In the genomic region with DNA sequence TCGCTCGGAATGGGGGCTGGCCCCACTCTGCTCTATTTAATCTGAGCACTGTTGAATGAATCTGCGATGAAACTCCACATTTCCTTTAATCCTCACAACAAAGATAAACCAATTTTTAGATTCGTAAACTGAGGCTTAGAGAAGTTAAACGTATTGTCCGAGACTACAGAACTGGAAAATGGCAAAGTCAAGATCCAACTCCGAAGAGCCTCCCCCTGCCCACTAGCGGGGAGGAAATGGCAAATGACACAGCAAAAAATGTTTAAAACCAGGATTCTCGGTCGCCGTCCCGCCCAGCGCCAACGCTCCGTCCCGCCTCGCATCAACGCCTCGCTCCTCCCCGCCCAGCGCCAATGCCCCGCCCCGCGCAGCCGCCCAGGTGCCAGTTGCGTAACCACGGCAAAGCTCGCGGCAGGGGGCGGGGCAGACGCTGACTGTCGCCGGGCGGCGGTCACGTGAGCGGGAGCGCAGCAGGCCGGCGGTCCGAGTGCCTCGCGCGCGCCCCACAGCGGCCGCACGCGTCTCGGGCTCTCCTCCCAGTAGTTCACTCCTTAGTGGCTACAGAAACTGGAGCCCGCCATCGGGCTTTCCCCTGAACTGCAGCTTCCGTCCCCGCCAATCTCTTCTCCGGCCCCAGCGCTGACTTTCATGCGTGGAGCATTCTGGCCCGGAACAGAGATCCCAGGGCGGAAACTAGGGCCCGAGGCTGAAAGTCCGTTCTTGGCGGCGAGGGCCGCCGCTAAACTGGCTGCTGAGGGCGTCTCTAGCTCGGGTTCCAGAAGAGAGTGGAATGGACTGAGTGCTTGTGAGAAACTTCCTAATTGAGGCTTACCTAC, we compare ENCODE assay signal across 8 cellular contexts. TPM values are rescaled to one million over a fixed set of nuclear protein-coding genes. Genes with fewer than 3 reads are reported as not detected.
DNase-seq lines count a peak whose midpoint lies in the region; ATAC-seq and TF ChIP-seq lines count a peak whose summit lies in the region.

No MANE protein-coding gene starts in this region.

- ATAC-seq in GM21528 (IDR thresholded peaks at IDR 0.05; ENCODE audit: low FRiP score, unreplicated experiment) (peak; percentile 91), IMR-90 (ENCODE audit: low read depth) (peak; percentile 97)

- H3K27ac ChIP-seq in IMR-90 (ENCODE audit: insufficient read depth, low read length) (peak overlapping the region; percentile 90), OCI-LY3 (ENCODE audit: low read length) (peak overlapping the region; percentile 87)

- WGBS in IMR-90 (ENCODE audit: extremely low coverage in 2 of 2, insufficient read length in 1 of 2), 2 experiments: 3% methylated on average over 35 of the region's 67 CpGs; no CpG with 5 or more reads in 1 of the 2 experiments

- H2AK5ac ChIP-seq in IMR-90 (ENCODE audit: low read depth, low read length): peak overlapping the region; percentile 88; the same call in 1 of the 2 replicates

- H4K91ac ChIP-seq in IMR-90 (ENCODE audit: insufficient read depth, low read depth, low read length): peak overlapping the region; percentile 92

- H3K9me3 ChIP-seq in IMR-90 (ENCODE audit: control insufficient read depth, insufficient read depth, low read length): no peaks in the 10 kb centered on the region
- H3K9me3 ChIP-seq in OCI-LY3 (ENCODE audit: insufficient read depth, low read length): no peaks in the 10 kb centered on the region

- peaks cover 5 to 20% of the 10 kb centered on the region in 2 experiments; a peak in 3 of 4 replicates for H3K79me1 ChIP-seq in IMR-90 (ENCODE audit: low read depth in 1 of 2, low read length in 2 of 2)

- TF ChIP-seq CTCF in IMR-90 (conservative IDR thresholded peaks at IDR 0.05; ENCODE audit: low read depth, low read length): peak; percentile 96
- peak; percentile 77 for TF ChIP-seq CTCF in OCI-LY3 (IDR thresholded peaks at IDR 0.05; ENCODE audit: low read depth, low read length)
- TF ChIP-seq CTCF in epithelial cell of esophagus (IDR thresholded peaks at IDR 0.05; ENCODE audit: insufficient read depth, low read depth, low read length, missing control alignments): peak; percentile 53

- peak overlapping the region; percentile 78 for H2AK9ac ChIP-seq in IMR-90 (replicated peaks; ENCODE audit: low read depth, low read length, poor library complexity)

- H2BK5ac ChIP-seq in IMR-90 (ENCODE audit: low read depth, low read length, poor library complexity, severe bottlenecking): peak overlapping the region; percentile 86

- peak overlapping the region; percentile 62 for H3K18ac ChIP-seq in IMR-90 (ENCODE audit: low read depth, low read length)

- H3K27me3 ChIP-seq in IMR-90 (ENCODE audit: control insufficient read depth, insufficient read depth, low read length) (no peaks in the 10 kb centered on the region), OCI-LY3 (ENCODE audit: low read depth, low read length) (no peaks in the 10 kb centered on the region)

- H2BK15ac ChIP-seq in IMR-90 (ENCODE audit: low read depth, low read length): peak overlapping the region; percentile 63; the same call in 2 of the 3 replicates

- H3K9ac ChIP-seq in IMR-90 (ENCODE audit: low read depth, low read length): peak overlapping the region; percentile 79
- peak overlapping the region; percentile 97 for H3K9ac ChIP-seq in OCI-LY3 (ENCODE audit: low read length)

- DNase-seq in DMS153 treated with DMSO at 0.1 percent for 48 hours (lab: John Stamatoyannopoulos, UW; ENCODE audit: unreplicated experiment): peak; percentile 93
- DNase-seq in IMR-90: peak; percentile 94
- DNase-seq in activated T-cell treated with anti-CD3 and anti-CD28 coated beads for 24 hours (ENCODE audit: low read depth): peak; percentile 97
- DNase-seq in epithelial cell of esophagus (ENCODE audit: low read depth): peak; percentile 96
- DNase-seq in mucosa of gallbladder (ENCODE audit: low spot score): peak; percentile 98
- peak; percentile 98 for DNase-seq in stimulated activated CD8-positive, alpha-beta memory T cell treated with anti-CD3 and anti-CD28 coated beads, Interleukin-4, amount 100 ng/mL, for 24 hours (ENCODE audit: low read depth)

- H3K4me3 ChIP-seq in IMR-90 (ENCODE audit: insufficient read depth, low read depth, low read length) (peak overlapping the region; percentile 39), OCI-LY3 (ENCODE audit: low read length) (peak overlapping the region; percentile 82), epithelial cell of esophagus (ENCODE audit: low read length) (peak overlapping the region; percentile 58)

- dilution Hi-C loops in IMR-90 (cut with HindIII; ENCODE audit: low sequenced_read_pairs, unreplicated experiment): no loop called here

- H4K8ac ChIP-seq in IMR-90 (ENCODE audit: low read depth in 2 of 2, low read length in 2 of 2): peak overlapping the region; percentile 99

- H2AFZ ChIP-seq in IMR-90 (replicated peaks; ENCODE audit: low read length, poor library complexity) (peak overlapping the region; percentile 95), OCI-LY3 (ENCODE audit: low read depth, low read length) (peak overlapping the region; percentile 87)

- peak overlapping the region; percentile 84 for H3K56ac ChIP-seq in IMR-90 (ENCODE audit: extremely low read depth, insufficient read depth, low read length)

- H4K5ac ChIP-seq in IMR-90 (ENCODE audit: low read depth, low read length): peak overlapping the region; percentile 96

- H4K20me1 ChIP-seq in IMR-90 (ENCODE audit: insufficient read depth, low read length): no peaks in the 10 kb centered on the region
- H4K20me1 ChIP-seq in OCI-LY3 (ENCODE audit: insufficient read depth, low read length): no peaks in the 10 kb centered on the region

- peak; percentile 92 for TF ChIP-seq POLR2A in IMR-90 (IDR thresholded peaks at IDR 0.05; ENCODE audit: low read depth, low read length)

- H3K23ac ChIP-seq in IMR-90 (ENCODE audit: low read depth, low read length): peak overlapping the region; percentile 76

- CTCF ChIA-PET in IMR-90 (lab: Yijun Ruan, JAX): interaction anchor here (0.6 to 2.0 kb wide), 11 partner anchors 13 to 56 kb away, joined by 3 to 17 read pairs (median 4); a partner anchor contains a TSS

- peak overlapping the region; percentile 73 for H2BK20ac ChIP-seq in IMR-90 (ENCODE audit: low read depth, low read length)

- peak; percentile 53 for TF ChIP-seq RAD21 in IMR-90 (IDR thresholded peaks at IDR 0.05; ENCODE audit: low read length)

- intact Hi-C loops in IMR-90 (cut with micrococcal nuclease): loop anchor here (1.0 kb wide), 2 partner anchors 18 to 66 kb away; a partner anchor contains a TSS

- 0 out of 2 replicates have a peak, but pooled peaks cover 12% of the 10 kb centered on the region for H3K9me1 ChIP-seq in IMR-90 (ENCODE audit: insufficient read depth, low read length)

- H2BK120ac ChIP-seq in IMR-90 (ENCODE audit: low read depth, low read length): peak overlapping the region; percentile 75

- peak overlapping the region; percentile 78 for H3K14ac ChIP-seq in IMR-90 (replicated peaks; ENCODE audit: low read depth, low read length)

- H3K79me2 ChIP-seq in OCI-LY3 (ENCODE audit: low read length): no peaks in the 10 kb centered on the region

- peaks cover 2% of the 10 kb centered on the region; the same call in 1 of the 2 replicates for H3K4me1 ChIP-seq in IMR-90 (ENCODE audit: control insufficient read depth, insufficient read depth, low read length)
- peaks cover 34% of the 10 kb centered on the region for H3K4me1 ChIP-seq in OCI-LY3 (ENCODE audit: low read length)

- H3K4me2 ChIP-seq in IMR-90 (ENCODE audit: low read depth, low read length) (peak overlapping the region; percentile 61), OCI-LY3 (ENCODE audit: low read length) (peak overlapping the region; percentile 93)

- no TSS peak for BruUV-seq in IMR-90 (replicated peaks; lab: Mats Ljungman, UMichigan)

- POLR2A ChIA-PET in IMR-90 (lab: Charles Lee; ENCODE audit: unreplicated experiment): interaction anchor here (0.5 to 1.4 kb wide), 8 partner anchors 9 to 930 kb away, joined by 3 to 12 read pairs (median 5); a partner anchor contains a TSS

- peak overlapping the region; percentile 87 for H3K4ac ChIP-seq in IMR-90 (ENCODE audit: low read depth, low read length)

- in situ Hi-C loops in IMR-90 (cut with MboI; ENCODE audit: low sequenced_read_pairs): no loop called here

- H3K36me3 ChIP-seq in IMR-90 (ENCODE audit: control insufficient read depth, insufficient read depth, low read length) (0 out of 2 replicates have a peak, but pooled peaks cover 1% of the 10 kb centered on the region), OCI-LY3 (replicated peaks; ENCODE audit: low read depth, low read length) (no peaks in the 10 kb centered on the region)

TF ChIP-seq in IMR-90, 13 proteins besides CTCF, POLR2A, EP300 and RAD21 (continues in another document):
- TF ChIP-seq, protein P1, sequence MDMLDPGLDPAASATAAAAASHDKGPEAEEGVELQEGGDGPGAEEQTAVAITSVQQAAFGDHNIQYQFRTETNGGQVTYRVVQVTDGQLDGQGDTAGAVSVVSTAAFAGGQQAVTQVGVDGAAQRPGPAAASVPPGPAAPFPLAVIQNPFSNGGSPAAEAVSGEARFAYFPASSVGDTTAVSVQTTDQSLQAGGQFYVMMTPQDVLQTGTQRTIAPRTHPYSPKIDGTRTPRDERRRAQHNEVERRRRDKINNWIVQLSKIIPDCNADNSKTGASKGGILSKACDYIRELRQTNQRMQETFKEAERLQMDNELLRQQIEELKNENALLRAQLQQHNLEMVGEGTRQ (IDR thresholded peaks at IDR 0.05; ENCODE audit: low read depth, low read length): peak; percentile 98

RNA-seq across cellular contexts. Expression of a gene that starts 13.6 kb away (rescaled TPM):
- total RNA-seq in IMR-90 (2012; rRNA removed) (8.9 and 11.1 TPM in 2 replicates), mucosa of gallbladder (13.1 TPM)
- 9.2 and 11.4 TPM in 2 replicates for polyA plus RNA-seq in IMR-90 (2012; rRNA removed)
- 4.4 and 12.5 TPM in 2 replicates for polyA plus RNA-seq in IMR-90 (2012; cell fraction: cytosol; rRNA removed)
- polyA plus RNA-seq in IMR-90 (2012; cell fraction: nucleus; rRNA removed; ENCODE audit: low replicate concordance): 3.3 and 9.7 TPM in 2 replicates

RNA-seq across cellular contexts. Expression of a gene that starts 17.9 kb away (rescaled TPM):
- total RNA-seq in IMR-90 (2012; rRNA removed) (1.1 and 1.3 TPM in 2 replicates), mucosa of gallbladder (33.7 TPM)
- polyA plus RNA-seq in IMR-90 (2012; rRNA removed): 4.1 and 4.3 TPM in 2 replicates
- polyA plus RNA-seq in IMR-90 (2012; cell fraction: cytosol; rRNA removed): 3.5 and 5.0 TPM in 2 replicates
- 3.4 and 6.9 TPM in 2 replicates for polyA plus RNA-seq in IMR-90 (2012; cell fraction: nucleus; rRNA removed; ENCODE audit: low replicate concordance)

RNA-seq across cellular contexts. Expression of a gene that starts 23.4 kb away (rescaled TPM):
- total RNA-seq in IMR-90 (2012; rRNA removed) (20.8 and 28.3 TPM in 2 replicates), mucosa of gallbladder (30.5 TPM)
- 81.5 and 92.8 TPM in 2 replicates for polyA plus RNA-seq in IMR-90 (2012; rRNA removed)
- 71.8 and 86.4 TPM in 2 replicates for polyA plus RNA-seq in IMR-90 (2012; cell fraction: cytosol; rRNA removed)
- polyA plus RNA-seq in IMR-90 (2012; cell fraction: nucleus; rRNA removed; ENCODE audit: low replicate concordance): 275 and 368 TPM in 2 replicates

RNA-seq across cellular contexts. Expression of a gene that starts 23.7 kb away (rescaled TPM):
- total RNA-seq in IMR-90 (2012; rRNA removed): 1,842 and 2,176 TPM in 2 replicates
- polyA plus RNA-seq in IMR-90 (2012; rRNA removed): 1,995 and 2,214 TPM in 2 replicates
- polyA plus RNA-seq in IMR-90 (2012; cell fraction: cytosol; rRNA removed): 1,900 and 1,916 TPM in 2 replicates
- polyA plus RNA-seq in IMR-90 (2012; cell fraction: nucleus; rRNA removed; ENCODE audit: low replicate concordance): 853 and 906 TPM in 2 replicates
- 610 TPM for total RNA-seq in mucosa of gallbladder

RNA-seq across cellular contexts. Expression of a gene that starts 36.8 kb away (rescaled TPM):
- total RNA-seq in IMR-90 (2012; rRNA removed): 2.5 and 3.4 TPM in 2 replicates
- polyA plus RNA-seq in IMR-90 (2012; rRNA removed): 58.7 and 59.8 TPM in 2 replicates
- polyA plus RNA-seq in IMR-90 (2012; cell fraction: cytosol; rRNA removed): 40.9 and 41.7 TPM in 2 replicates
- polyA plus RNA-seq in IMR-90 (2012; cell fraction: nucleus; rRNA removed; ENCODE audit: low replicate concordance): 106 and 200 TPM in 2 replicates
- 153 TPM for total RNA-seq in mucosa of gallbladder

Comparison
In these comparisons a context has a peak if more than half of its experiments do, and no peak if none do; other contexts are left out.
1. Peak in every context shown above with its lines: DNase-seq, ATAC-seq, H3K4me3 ChIP-seq and H3K27ac ChIP-seq.
2. RNA of a gene that starts 17.9 kb away (total RNA-seq): 33.7 TPM in mucosa of gallbladder (single experiment); 1.1 to 1.3 TPM in IMR-90; every median in the first group is over 10 times any median in the second.